In the genomic region with DNA sequence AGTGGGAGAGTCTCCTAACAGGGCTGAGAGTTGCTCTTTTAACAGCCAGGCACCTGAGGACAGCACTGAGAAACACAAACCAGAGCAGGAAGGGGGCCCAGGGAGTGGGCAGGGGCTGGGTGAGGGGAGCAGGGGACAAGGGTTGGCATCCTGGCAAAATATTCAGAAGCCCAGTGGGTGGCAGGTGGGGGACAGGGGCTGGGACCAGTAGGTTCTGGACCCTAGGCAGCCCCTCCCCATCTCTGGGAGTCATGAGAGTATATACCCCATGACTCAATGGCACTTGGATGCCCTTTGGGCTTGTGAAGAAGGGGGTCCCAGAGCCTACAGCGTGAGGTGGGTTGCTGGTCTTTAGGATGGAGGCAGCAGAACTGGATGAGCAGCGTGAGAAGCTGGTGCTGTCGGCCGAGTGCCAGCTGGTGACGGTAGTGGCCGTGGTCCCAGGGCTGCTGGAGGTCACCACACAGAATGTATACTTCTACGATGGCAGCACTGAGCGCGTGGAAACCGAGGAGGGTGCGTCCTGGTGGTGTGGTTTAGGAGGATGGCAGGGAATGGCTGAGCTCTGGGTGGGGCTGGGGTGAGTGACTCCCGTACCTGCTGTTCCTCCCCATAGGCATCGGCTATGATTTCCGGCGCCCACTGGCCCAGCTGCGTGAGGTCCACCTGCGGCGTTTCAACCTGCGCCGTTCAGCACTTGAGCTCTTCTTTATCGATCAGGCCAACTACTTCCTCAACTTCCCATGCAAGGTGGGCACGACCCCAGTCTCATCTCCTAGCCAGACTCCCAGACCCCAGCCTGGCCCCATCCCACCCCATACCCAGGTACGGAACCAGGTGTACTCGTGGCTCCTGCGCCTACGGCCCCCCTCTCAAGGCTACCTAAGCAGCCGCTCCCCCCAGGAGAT, we compare ENCODE assay signal across 25 cellular contexts. TPM values are rescaled to one million over a fixed set of nuclear protein-coding genes. Genes with fewer than 3 reads are reported as not detected.
DNase-seq lines count a peak whose midpoint lies in the region; ATAC-seq, FAIRE-seq and TF ChIP-seq lines count a peak whose summit lies in the region.
"Had no signal": no experiment of that assay in that cellular context is flagged by ENCODE, and none has a peak within 500 bp of the region (broad histone marks: within the 10 kb centered on the region; RNA-seq: fewer than 3 reads in every experiment).

No MANE protein-coding gene starts in this region.

- TF ChIP-seq POLR2A in GM12892 (IDR thresholded peaks at IDR 0.05; ENCODE audit: low read depth, low read length) (no peak), suprapubic skin (IDR thresholded peaks at IDR 0.05) (no peak)

- TF ChIP-seq CTCF in left lung (IDR thresholded peaks at IDR 0.05) (no peak), suprapubic skin (IDR thresholded peaks at IDR 0.05) (no peak)

- no peaks in the 10 kb centered on the region for H3K27me3 ChIP-seq in left lung
- H3K27me3 ChIP-seq in suprapubic skin: no peaks in the 10 kb centered on the region
- H3K27me3 ChIP-seq: BLaER1 treated with 17β-estradiol and CSF1 and Interleukin-3, amounts not matched to agents 10 nM and 100 nM; breast epithelium; tibial nerve had no signal

- no peak for TF ChIP-seq EP300 in suprapubic skin (IDR thresholded peaks at IDR 0.05)

- H3K36me3 ChIP-seq in left lung: peaks cover 0 to 100% of the 10 kb centered on the region in 2 donors
- H3K36me3 ChIP-seq in suprapubic skin: peaks cover 97% of the 10 kb centered on the region

- no peak for FAIRE-seq in GM12892 (lab: Jason Lieb, UNC)
- FAIRE-seq: colon, RCC 7860 had no signal

- H3K4me3 ChIP-seq in left lung (no peak overlapping the region), suprapubic skin (no peak overlapping the region)
- H3K4me3 ChIP-seq: BLaER1 treated with 17β-estradiol and CSF1 and Interleukin-3, amounts not matched to agents 10 nM and 100 nM; breast epithelium; tibial nerve had no signal

- 96% methylated on average over 22 of the region's 27 CpGs for WGBS in suprapubic skin

- no peak overlapping the region for H3K27ac ChIP-seq in left lung
- no peak overlapping the region for H3K27ac ChIP-seq in suprapubic skin
- H3K27ac ChIP-seq: BLaER1 treated with 17β-estradiol and CSF1 and Interleukin-3, amounts not matched to agents 10 nM and 100 nM; breast epithelium; tibial nerve had no signal

- no peaks in the 10 kb centered on the region for H3K9me3 ChIP-seq in left lung
- no peaks in the 10 kb centered on the region for H3K9me3 ChIP-seq in suprapubic skin
- H3K9me3 ChIP-seq: BLaER1 treated with 17β-estradiol and CSF1 and Interleukin-3, amounts not matched to agents 10 nM and 100 nM; breast epithelium; tibial nerve had no signal

- ATAC-seq in Right ventricle myocardium inferior (no peak), left ventricle myocardium superior (no peak), left lung (no peak), HG03442 (IDR thresholded peaks at IDR 0.05; ENCODE audit: unreplicated experiment) (no peak)
- ATAC-seq: naive thymus-derived CD4-positive, alpha-beta T cell; stimulated activated naive CD8-positive, alpha-beta T cell treated with anti-CD3 and anti-CD28 coated beads, Interleukin-15, amount 100 ng/mL, for 72 hours had no signal

- H3K4me1 ChIP-seq in left lung (peaks cover 0 to 12% of the 10 kb centered on the region in 2 donors), suprapubic skin (peaks cover 2% of the 10 kb centered on the region)
- H3K4me1 ChIP-seq: breast epithelium had no signal

- DNase-seq in Right ventricle myocardium inferior (ENCODE audit: missing footprints) (peak; percentile 50), left ventricle myocardium superior (no peak), GM12892 (ENCODE audit: insufficient read length) (peak; percentile 11), left lung (peak; percentile 30 to 67), suprapubic skin (ENCODE audit: low spot score in 2 of 2) (peak; percentile 59 to 81), HuH-7.5 (ENCODE audit: low spot score) (no peak)
- DNase-seq: activated CD4-positive, alpha-beta memory T cell treated with anti-CD3 and anti-CD28 coated beads, Interleukin-2, amount 10 ng/mL, durations not matched to agents 7 days and 5 days; activated CD4-positive, alpha-beta T cell treated with anti-CD3 and anti-CD28 coated beads for 1 hour; activated CD8-positive, alpha-beta memory T cell treated with anti-CD3 and anti-CD28 coated beads, Interleukin-2, amount 50 U/mL, for 48 hours; activated gamma-delta T cell; DMS79; effector CD4-positive, alpha-beta T cell; GF-D8; midbrain; NCI-H1436; NCI-H345; NCI-H774; stimulated activated naive CD8-positive, alpha-beta T cell treated with anti-CD3 and anti-CD28 coated beads, Interleukin-15, amount 100 ng/mL, for 72 hours had no signal

- intact Hi-C loops in Right ventricle myocardium inferior (cut with DNase I): loop anchor here (10.0 kb wide), 1 partner anchor 299 kb away; the partner anchor contains the start of gene TMIE
- intact Hi-C loops in left ventricle myocardium superior (cut with micrococcal nuclease): no loop called here
- intact Hi-C loops in left lung (cut with DNase I): no loop called here

RNA-seq across cellular contexts. Expression of gene NBEAL2, which starts 24.2 kb away (rescaled TPM):
- 14.5 TPM for total RNA-seq in Right ventricle myocardium inferior
- 11.4 TPM for total RNA-seq in left ventricle myocardium superior
- 79.6 TPM for polyA plus RNA-seq in GM12892 (2012; ENCODE audit: missing spikeins)
- 100 to 1,000 TPM in 1 of 2 donors, 10 to 100 TPM in 1; 99.6 to 148 TPM for total RNA-seq in left lung
- 100 to 1,000 TPM; 317 to 865 (median 347) TPM for total RNA-seq in suprapubic skin

RNA-seq across cellular contexts. Expression of gene CCDC12, which starts 27.2 kb away (rescaled TPM):
- total RNA-seq in Right ventricle myocardium inferior: 26.3 TPM
- 29.6 TPM for total RNA-seq in left ventricle myocardium superior
- polyA plus RNA-seq in GM12892 (2012; ENCODE audit: missing spikeins): 48.6 TPM
- 10 to 100 TPM; 34.7 to 43.7 TPM for total RNA-seq in left lung
- total RNA-seq in suprapubic skin: 10 to 100 TPM; 56.1 to 86.8 (median 81.6) TPM

Comparison
In these comparisons a context has a peak if more than half of its experiments do, and no peak if none do; other contexts are left out.
1. DNase-seq: peak in Right ventricle myocardium inferior (single experiment), GM12892 (single experiment), left lung (2 of 2) and suprapubic skin (2 of 2); none in left ventricle myocardium superior (single experiment) and HuH-7.5 (single experiment).